ENCODE assay signal across 8 cellular contexts in the genomic region with DNA sequence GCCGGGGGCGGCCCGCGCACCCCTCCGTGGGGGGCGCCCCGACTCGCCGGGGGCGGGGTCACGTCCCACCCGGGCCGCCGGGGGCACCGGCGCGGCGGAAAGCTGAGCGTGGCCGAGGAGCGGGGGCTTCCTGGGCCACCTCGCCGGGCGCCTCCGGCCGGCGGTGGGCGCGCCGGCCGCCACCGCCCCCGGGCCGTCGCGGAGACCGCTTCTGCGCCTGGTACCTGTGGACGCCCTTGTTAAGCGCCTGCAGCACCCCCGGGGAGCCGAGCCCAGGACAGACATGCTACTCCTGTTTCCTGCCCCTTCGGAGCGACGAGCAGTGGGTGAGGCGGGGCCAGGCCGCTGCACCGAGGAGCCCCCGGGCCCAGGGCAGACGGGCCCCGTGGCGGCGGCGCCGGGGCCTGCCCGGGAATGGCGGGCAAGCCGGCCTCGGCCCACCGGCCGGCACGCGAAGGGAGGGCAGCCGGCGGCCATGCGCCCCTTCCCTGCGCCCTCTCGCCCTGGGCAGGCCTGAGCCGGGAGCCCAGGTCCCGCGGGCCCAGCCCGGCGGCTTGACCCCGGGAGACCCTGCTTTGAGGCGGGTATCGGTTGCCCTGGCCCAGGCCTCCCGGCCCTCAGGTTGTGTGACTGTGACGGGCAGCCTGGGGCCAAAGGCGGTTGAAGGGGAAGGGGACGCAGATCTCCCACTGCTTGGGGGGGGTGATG. TPM values are rescaled to one million over a fixed set of nuclear protein-coding genes. Genes with fewer than 3 reads are reported as not detected.
DNase-seq lines count a peak whose midpoint lies in the region; TF ChIP-seq lines count a peak whose summit lies in the region.

No MANE protein-coding gene starts in this region.

- under 1% methylated on average over 80 of the region's 80 CpGs for WGBS in HUES64
- WGBS in mesendoderm (ENCODE audit: extremely low coverage, insufficient coverage, low lambda C conversion rate) = no CpG with 5 or more reads among the region's 80 CpGs

- H3K27ac ChIP-seq in C4-2B = peak overlapping the region; percentile 96
- peak overlapping the region; percentile 90; the same call in 1 of the 2 replicates for H3K27ac ChIP-seq in HUES64 (ENCODE audit: low read depth, low read length)
- peak overlapping the region; percentile 95 for H3K27ac ChIP-seq in mesendoderm (ENCODE audit: low read depth, low read length)

- POLR2A ChIA-PET in activated CD4-positive, alpha-beta memory T cell treated with anti-CD3 and anti-CD28 coated beads for 36 hours (lab: Charles Lee) = interaction anchor here (2.2 to 3.3 kb wide), 2 partner anchors 15 to 122 kb away, joined by 5 to 17 read pairs; no protein-coding TSS in a partner anchor

- H2AK5ac ChIP-seq in mesendoderm (ENCODE audit: low read length) = no peak overlapping the region

- DNase-seq in GM20000 (ENCODE audit: low spot score) = peak; percentile 73
- peak; percentile 65 for DNase-seq in activated CD4-positive, alpha-beta memory T cell treated with anti-CD3 and anti-CD28 coated beads for 36 hours
- peak; percentile 36 for DNase-seq in effector CD8-positive, alpha-beta T cell (lab: John Stamatoyannopoulos, UW)
- DNase-seq in mesendoderm = peak; percentile 57
- DNase-seq in stimulated activated naive CD4-positive, alpha-beta T cell (lab: John Stamatoyannopoulos, UW) = peak; percentile 30 to 78 (median 56)
- DNase-seq in H4 (ENCODE audit: low spot score) = no peak

- H3K9me3 ChIP-seq in HUES64 (ENCODE audit: insufficient read depth, low read depth, low read length) = no peaks in the 10 kb centered on the region

- H3K27me3 Mint-ChIP-seq in activated CD4-positive, alpha-beta memory T cell treated with anti-CD3 and anti-CD28 coated beads for 36 hours = no peaks in the 10 kb centered on the region

- intact Hi-C loops in activated CD4-positive, alpha-beta memory T cell treated with anti-CD3 and anti-CD28 coated beads for 36 hours (cut with micrococcal nuclease) = loop anchor here (5.0 to 10.0 kb wide), 2 partner anchors 44 to 367 kb away; a partner anchor contains a TSS

- H3K27ac Mint-ChIP-seq in activated CD4-positive, alpha-beta memory T cell treated with anti-CD3 and anti-CD28 coated beads for 36 hours = peak overlapping the region; percentile 65

- H3K9me3 Mint-ChIP-seq in activated CD4-positive, alpha-beta memory T cell treated with anti-CD3 and anti-CD28 coated beads for 36 hours = no peaks in the 10 kb centered on the region

- no peak for TF ChIP-seq CTCF in C4-2B (conservative IDR thresholded peaks at IDR 0.05)
- no peak for TF ChIP-seq CTCF in GM20000 (IDR thresholded peaks at IDR 0.05; ENCODE audit: extremely low read depth, missing control alignments)

- CTCF ChIA-PET in activated CD4-positive, alpha-beta memory T cell treated with anti-CD3 and anti-CD28 coated beads for 36 hours (lab: Charles Lee) = interaction anchor here (0.6 to 1.4 kb wide), 3 partner anchors 37 to 126 kb away, joined by 3 to 7 read pairs (median 4); no protein-coding TSS in a partner anchor

- peak overlapping the region; percentile 92 for H3K56ac ChIP-seq in mesendoderm (ENCODE audit: low read length)

- peaks cover 35% of the 10 kb centered on the region for H3K79me2 ChIP-seq in mesendoderm (ENCODE audit: control insufficient read depth, insufficient read depth, low read length)

- H3K18ac ChIP-seq in mesendoderm (ENCODE audit: low read length) = peak overlapping the region; percentile 100

- peak overlapping the region; percentile 89 for H2BK120ac ChIP-seq in mesendoderm (ENCODE audit: low read depth, low read length)

- peaks cover 25% of the 10 kb centered on the region for H3K4me1 ChIP-seq in HUES64 (ENCODE audit: insufficient read depth, low read length)
- no peaks in the 10 kb centered on the region for H3K4me1 ChIP-seq in mesendoderm (ENCODE audit: control insufficient read depth, low read depth, low read length)

- H3K4me3 ChIP-seq in HUES64 (ENCODE audit: low read length) (peak overlapping the region; percentile 79), mesendoderm (ENCODE audit: low read length) (peak overlapping the region; percentile 7)

- H3K36me3 ChIP-seq in HUES64 (ENCODE audit: insufficient read depth, low read length) = peaks cover 10% of the 10 kb centered on the region
- H3K36me3 ChIP-seq in mesendoderm (ENCODE audit: control insufficient read depth, insufficient read depth, low read length) = no peaks in the 10 kb centered on the region

- H3K23ac ChIP-seq in mesendoderm (ENCODE audit: low read length) = peak overlapping the region; percentile 94

- H3K4ac ChIP-seq in mesendoderm (ENCODE audit: low read depth, low read length) = peak overlapping the region; percentile 97

- peak overlapping the region; percentile 35 for H2BK5ac ChIP-seq in mesendoderm (ENCODE audit: low read length)

- peaks cover 19% of the 10 kb centered on the region for H3K4me1 Mint-ChIP-seq in activated CD4-positive, alpha-beta memory T cell treated with anti-CD3 and anti-CD28 coated beads for 36 hours (ENCODE audit: low read depth)

- H3K79me1 ChIP-seq in mesendoderm (ENCODE audit: low read length) = peaks cover 3% of the 10 kb centered on the region

- H3K4me2 ChIP-seq in mesendoderm (ENCODE audit: low read length) = peak overlapping the region; percentile 73

- H3K4me3 Mint-ChIP-seq in activated CD4-positive, alpha-beta memory T cell treated with anti-CD3 and anti-CD28 coated beads for 36 hours = peak overlapping the region; percentile 73

- peaks cover 11% of the 10 kb centered on the region; the same call in 1 of the 2 replicates for H3K27me3 ChIP-seq in HUES64 (ENCODE audit: insufficient read depth, low read length)
- H3K27me3 ChIP-seq in mesendoderm (ENCODE audit: insufficient read depth, low read length, poor library complexity) = peaks cover 1% of the 10 kb centered on the region

- peaks cover 16% of the 10 kb centered on the region for H3K36me3 Mint-ChIP-seq in activated CD4-positive, alpha-beta memory T cell treated with anti-CD3 and anti-CD28 coated beads for 36 hours

- H3K9ac ChIP-seq in HUES64 (ENCODE audit: low read depth, low read length) = peak overlapping the region; percentile 94
- peak overlapping the region; percentile 77 for H3K9ac ChIP-seq in mesendoderm (ENCODE audit: low read length)

- peak overlapping the region; percentile 61 for H2BK15ac ChIP-seq in mesendoderm (replicated peaks; ENCODE audit: low read depth)

- no peak overlapping the region for H4K5ac ChIP-seq in mesendoderm (ENCODE audit: low read length)

- peak overlapping the region; percentile 96 for H4K8ac ChIP-seq in mesendoderm (ENCODE audit: low read depth, low read length)

RNA-seq across cellular contexts. Expression of a gene that starts 0.8 kb away (rescaled TPM):
- polyA plus RNA-seq in HUES64 (2013, experiment 1 of 2) = 31.2 TPM
- polyA plus RNA-seq in HUES64 (2013, experiment 2 of 2) = 32.2 TPM
- total RNA-seq in activated CD4-positive, alpha-beta memory T cell treated with anti-CD3 and anti-CD28 coated beads for 36 hours = 10 to 100 TPM; 65.1 to 69.6 TPM
- 37.4 TPM for polyA plus RNA-seq in mesendoderm (2013, experiment 1 of 2)
- 35.7 TPM for polyA plus RNA-seq in mesendoderm (2013, experiment 2 of 2)
- 12.7 and 16.2 TPM in 2 replicates for total RNA-seq in H4 (2014; rRNA removed; shearing (Covaris generic))
